Comparison of ENCODE assay signal across 1 cellular context in the genomic region with DNA sequence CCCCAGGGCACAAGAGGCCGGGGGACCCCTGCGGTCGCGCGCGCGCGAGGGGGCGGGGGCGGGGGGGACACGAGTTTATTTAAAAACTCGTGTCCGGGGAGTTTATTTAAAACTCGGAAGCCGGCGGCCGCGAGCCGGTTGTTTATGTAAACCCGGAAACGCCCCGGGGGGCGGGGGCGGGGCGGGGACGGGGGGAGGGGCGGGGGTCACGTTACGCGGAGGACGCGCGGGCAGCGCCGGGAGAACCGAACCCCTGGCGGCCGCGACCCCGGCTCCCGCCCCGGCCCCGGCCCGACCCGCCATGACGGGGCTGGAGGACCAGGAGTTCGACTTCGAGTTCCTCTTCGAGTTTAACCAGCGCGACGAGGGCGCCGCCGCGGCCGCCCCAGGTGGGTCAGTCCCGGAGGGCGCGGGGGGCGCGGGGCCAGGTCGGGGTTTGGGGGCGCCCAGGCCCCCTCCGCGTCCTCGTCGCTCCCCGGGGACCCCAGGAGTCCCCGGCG.
TF ChIP-seq lines count a peak whose summit lies in the region.

No MANE protein-coding gene starts in this region.

TF ChIP-seq in H1, 55 proteins besides CTCF, POLR2A, EP300 and RAD21 (continued from another document):
- no peak for TF ChIP-seq CHD2 (IDR thresholded peaks at IDR 0.05; ENCODE audit: low read length)
- no peak for TF ChIP-seq CBX8 (IDR thresholded peaks at IDR 0.05; ENCODE audit: borderline replicate concordance, low read depth, low read length)
- no peak for TF ChIP-seq FOSL1 (IDR thresholded peaks at IDR 0.05; ENCODE audit: insufficient read depth, low read depth, low read length)
- no peak for TF ChIP-seq YY1 (IDR thresholded peaks at IDR 0.05; ENCODE audit: low read depth, low read length)
- TF ChIP-seq JUND (IDR thresholded peaks at IDR 0.05; ENCODE audit: low read length): no peak
- no peak for TF ChIP-seq TCF12 (IDR thresholded peaks at IDR 0.05; ENCODE audit: low read depth, low read length)
- TF ChIP-seq EGR1 (IDR thresholded peaks at IDR 0.05; ENCODE audit: borderline replicate concordance, low read depth, low read length): no peak
- TF ChIP-seq BACH1 (IDR thresholded peaks at IDR 0.05; ENCODE audit: low read length): no peak
- TF ChIP-seq GABPA (IDR thresholded peaks at IDR 0.05; ENCODE audit: borderline replicate concordance, insufficient read depth, low read length): no peak
- no peak for TF ChIP-seq SP4 (IDR thresholded peaks at IDR 0.05; ENCODE audit: low read length)
- no peak for TF ChIP-seq SP1 (IDR thresholded peaks at IDR 0.05; ENCODE audit: low read depth, low read length)
- TF ChIP-seq, protein P1, sequence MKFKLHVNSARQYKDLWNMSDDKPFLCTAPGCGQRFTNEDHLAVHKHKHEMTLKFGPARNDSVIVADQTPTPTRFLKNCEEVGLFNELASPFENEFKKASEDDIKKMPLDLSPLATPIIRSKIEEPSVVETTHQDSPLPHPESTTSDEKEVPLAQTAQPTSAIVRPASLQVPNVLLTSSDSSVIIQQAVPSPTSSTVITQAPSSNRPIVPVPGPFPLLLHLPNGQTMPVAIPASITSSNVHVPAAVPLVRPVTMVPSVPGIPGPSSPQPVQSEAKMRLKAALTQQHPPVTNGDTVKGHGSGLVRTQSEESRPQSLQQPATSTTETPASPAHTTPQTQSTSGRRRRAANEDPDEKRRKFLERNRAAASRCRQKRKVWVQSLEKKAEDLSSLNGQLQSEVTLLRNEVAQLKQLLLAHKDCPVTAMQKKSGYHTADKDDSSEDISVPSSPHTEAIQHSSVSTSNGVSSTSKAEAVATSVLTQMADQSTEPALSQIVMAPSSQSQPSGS (IDR thresholded peaks at IDR 0.05; ENCODE audit: low read length): no peak
- TF ChIP-seq TEAD4 (IDR thresholded peaks at IDR 0.05; ENCODE audit: low read depth, low read length): no peak
- TF ChIP-seq NRF1 (IDR thresholded peaks at IDR 0.05; ENCODE audit: low read depth, low read length): no peak
- no peak for TF ChIP-seq HDAC6 (IDR thresholded peaks at IDR 0.05; ENCODE audit: low read depth, low read length)
- no peak for TF ChIP-seq RBBP5 (IDR thresholded peaks at IDR 0.05; ENCODE audit: borderline replicate concordance, low read depth, low read length)
- TF ChIP-seq RNF2 (IDR thresholded peaks at IDR 0.05; ENCODE audit: borderline replicate concordance, low read depth, low read length, missing control alignments, poor library complexity, severe bottlenecking): no peak
- TF ChIP-seq JUN (IDR thresholded peaks at IDR 0.05; ENCODE audit: low read depth, low read length): no peak
TF ChIP-seq in H1: peak in this region for 0.
